In genomic region chr20:5072756-5073153, GRCh38 we compare ENCODE assay signal across 13 cellular contexts. TPM values are rescaled to one million over a fixed set of nuclear protein-coding genes. Genes with fewer than 3 reads are reported as not detected.
DNase-seq lines count a peak whose midpoint lies in the region; ATAC-seq and TF ChIP-seq lines count a peak whose summit lies in the region.
"Had no signal": no experiment of that assay in that cellular context is flagged by ENCODE, and none has a peak within 500 bp of the region (broad histone marks: within the 10 kb centered on the region; RNA-seq: fewer than 3 reads in every experiment).

No MANE protein-coding gene starts in this region.

- POLR2A ChIA-PET in HEK293 (lab: Yijun Ruan, JAX): no interaction called here

- H3K4me1 ChIP-seq in HEK293 (ENCODE audit: control insufficient read depth, insufficient read depth, low read length) (peaks cover 17% of the 10 kb centered on the region), ascending aorta (peaks cover 10 to 12% of the 10 kb centered on the region in 2 donors), left lung (peaks cover 10 to 30% of the 10 kb centered on the region in 2 donors)

- DNase-seq in ascending aorta (ENCODE audit: low spot score in 2 of 2): no peak
- no peak for DNase-seq in left lung
- DNase-seq in T1000 (lab: John Stamatoyannopoulos, UW): no peak
- DNase-seq in ACHN: no peak
- no peak for DNase-seq in SKM-1 (lab: John Stamatoyannopoulos, UW; ENCODE audit: unreplicated experiment)
- no peak for DNase-seq in NCI-H1694 (lab: John Stamatoyannopoulos, UW)
- DNase-seq: activated CD4-positive, alpha-beta T cell treated with anti-CD3 and anti-CD28 coated beads, Interleukin-2, amount 50 U/mL, for 48 hours; activated effector memory CD4-positive, alpha-beta T cell treated with Interleukin-2 at 50 U/mL for 16 hours; NCI-H1436 treated with DMSO at 0.1 percent for 48 hours; NCI-H748 treated with DMSO at 0.1 percent for 48 hours had no signal

- peaks cover 3% of the 10 kb centered on the region for H3K9me3 Mint-ChIP-seq in stimulated activated memory B cell treated with anti-CD40 and anti-IgM and Interleukin-4, amounts not matched to agents 10 μg/mL and 1 μg/mL and 100 μg/mL, for 72 hours

- ATAC-seq in left lung: no peak
- ATAC-seq in stimulated activated memory B cell treated with anti-CD40 and anti-IgM and Interleukin-4, amounts not matched to agents 10 μg/mL and 1 μg/mL and 100 μg/mL, for 72 hours: no peak

- no peaks in the 10 kb centered on the region for H3K27me3 ChIP-seq in ascending aorta
- no peaks in the 10 kb centered on the region for H3K27me3 ChIP-seq in left lung

- H3K36me3 Mint-ChIP-seq in stimulated activated memory B cell treated with anti-CD40 and anti-IgM and Interleukin-4, amounts not matched to agents 10 μg/mL and 1 μg/mL and 100 μg/mL, for 72 hours: no peaks in the 10 kb centered on the region

- H3K4me3 Mint-ChIP-seq in stimulated activated memory B cell treated with anti-CD40 and anti-IgM and Interleukin-4, amounts not matched to agents 10 μg/mL and 1 μg/mL and 100 μg/mL, for 72 hours: no peak overlapping the region

- intact Hi-C loops in ascending aorta (cut with DNase I): no loop called here
- intact Hi-C loops in left lung (cut with DNase I): no loop called here

- CTCF ChIA-PET in HEK293 (lab: Yijun Ruan, JAX): interaction anchor here (0.7 to 1.5 kb wide), 2 partner anchors 28 to 123 kb away, joined by 4 to 9 read pairs; no protein-coding TSS in a partner anchor

- H3K27ac ChIP-seq in HEK293 (ENCODE audit: extremely low read depth, low read depth, low read length) (peak overlapping the region; percentile 25; the same call in 1 of the 2 replicates), ascending aorta (peak overlapping the region; percentile 69 to 80), left lung (peak overlapping the region; percentile 51 to 86)

- no peak overlapping the region for H3K4me3 ChIP-seq in HEK293 (ENCODE audit: low read depth, low read length)
- H3K4me3 ChIP-seq in ascending aorta: no peak overlapping the region
- H3K4me3 ChIP-seq in left lung: no peak overlapping the region
- H3K4me3 ChIP-seq: mucosa of descending colon had no signal

- peaks cover 34% of the 10 kb centered on the region for H3K4me1 Mint-ChIP-seq in stimulated activated memory B cell treated with anti-CD40 and anti-IgM and Interleukin-4, amounts not matched to agents 10 μg/mL and 1 μg/mL and 100 μg/mL, for 72 hours

- H3K36me3 ChIP-seq in HEK293 (ENCODE audit: control insufficient read depth in 2 of 2, insufficient read depth in 1 of 2, low read length in 2 of 2) (no peaks in the 10 kb centered on the region), ascending aorta (no peaks in the 10 kb centered on the region), left lung (no peaks in the 10 kb centered on the region)

- H3K9me3 ChIP-seq in HEK293 (ENCODE audit: control insufficient read depth, insufficient read depth, low read depth, low read length): no peaks in the 10 kb centered on the region
- no peaks in the 10 kb centered on the region for H3K9me3 ChIP-seq in ascending aorta
- no peaks in the 10 kb centered on the region for H3K9me3 ChIP-seq in left lung
- H3K9me3 ChIP-seq: mucosa of descending colon had no signal

- TF ChIP-seq CTCF in HEK293 (tag by site-specific recombination; IDR thresholded peaks at IDR 0.05) (no peak), ascending aorta (IDR thresholded peaks at IDR 0.05) (no peak), left lung (IDR thresholded peaks at IDR 0.05) (no peak)

- in situ Hi-C loops in ACHN (cut with HindIII; ENCODE audit: low pct_ligation_motif_present, low pct_unique_long_range_greater_than_20kb, low sequenced_read_pairs): no loop called here

- H3K27ac Mint-ChIP-seq in stimulated activated memory B cell treated with anti-CD40 and anti-IgM and Interleukin-4, amounts not matched to agents 10 μg/mL and 1 μg/mL and 100 μg/mL, for 72 hours: peak overlapping the region; percentile 66

- no peaks in the 10 kb centered on the region for H3K27me3 Mint-ChIP-seq in stimulated activated memory B cell treated with anti-CD40 and anti-IgM and Interleukin-4, amounts not matched to agents 10 μg/mL and 1 μg/mL and 100 μg/mL, for 72 hours

TF ChIP-seq in HEK293, 187 proteins besides CTCF, POLR2A, EP300 and RAD21:
- TF ChIP-seq, protein P1, sequence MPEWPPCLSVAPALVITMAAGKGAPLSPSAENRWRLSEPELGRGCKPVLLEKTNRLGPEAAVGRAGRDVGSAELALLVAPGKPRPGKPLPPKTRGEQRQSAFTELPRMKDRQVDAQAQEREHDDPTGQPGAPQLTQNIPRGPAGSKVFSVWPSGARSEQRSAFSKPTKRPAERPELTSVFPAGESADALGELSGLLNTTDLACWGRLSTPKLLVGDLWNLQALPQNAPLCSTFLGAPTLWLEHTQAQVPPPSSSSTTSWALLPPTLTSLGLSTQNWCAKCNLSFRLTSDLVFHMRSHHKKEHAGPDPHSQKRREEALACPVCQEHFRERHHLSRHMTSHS (tag by site-specific recombination; IDR thresholded peaks at IDR 0.05): no peak
- TF ChIP-seq ZNF274 (IDR thresholded peaks at IDR 0.05; ENCODE audit: low read length) (no peak), ZNF274 (tag by site-specific recombination; IDR thresholded peaks at IDR 0.05; ENCODE audit: borderline replicate concordance) (no peak), SCRT1 (tag by site-specific recombination; IDR thresholded peaks at IDR 0.05; ENCODE audit: borderline replicate concordance) (no peak), ZNF623 (tag by site-specific recombination; IDR thresholded peaks at IDR 0.05) (no peak), ZNF621 (tag by site-specific recombination; IDR thresholded peaks at IDR 0.05) (no peak), ZNF350 (tag by site-specific recombination; IDR thresholded peaks at IDR 0.05) (no peak), ZNF558 (tag by site-specific recombination; IDR thresholded peaks at IDR 0.05) (no peak)
- TF ChIP-seq, protein P2, sequence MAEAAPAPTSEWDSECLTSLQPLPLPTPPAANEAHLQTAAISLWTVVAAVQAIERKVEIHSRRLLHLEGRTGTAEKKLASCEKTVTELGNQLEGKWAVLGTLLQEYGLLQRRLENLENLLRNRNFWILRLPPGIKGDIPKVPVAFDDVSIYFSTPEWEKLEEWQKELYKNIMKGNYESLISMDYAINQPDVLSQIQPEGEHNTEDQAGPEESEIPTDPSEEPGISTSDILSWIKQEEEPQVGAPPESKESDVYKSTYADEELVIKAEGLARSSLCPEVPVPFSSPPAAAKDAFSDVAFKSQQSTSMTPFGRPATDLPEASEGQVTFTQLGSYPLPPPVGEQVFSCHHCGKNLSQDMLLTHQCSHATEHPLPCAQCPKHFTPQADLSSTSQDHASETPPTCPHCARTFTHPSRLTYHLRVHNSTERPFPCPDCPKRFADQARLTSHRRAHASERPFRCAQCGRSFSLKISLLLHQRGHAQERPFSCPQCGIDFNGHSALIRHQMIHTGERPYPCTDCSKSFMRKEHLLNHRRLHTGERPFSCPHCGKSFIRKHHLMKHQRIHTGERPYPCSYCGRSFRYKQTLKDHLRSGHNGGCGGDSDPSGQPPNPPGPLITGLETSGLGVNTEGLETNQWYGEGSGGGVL (tag by site-specific recombination; IDR thresholded peaks at IDR 0.05): no peak

RNA-seq across cellular contexts. Expression of gene TMEM230, which starts 40.1 kb away (rescaled TPM):
- total RNA-seq in ascending aorta: 114 TPM
- total RNA-seq in left lung: 100 to 1,000 TPM in 1 of 2 donors, 10 to 100 TPM in 1; 98.4 to 112 TPM

RNA-seq across cellular contexts. Expression of gene PCNA, which starts 47.0 kb away (rescaled TPM):
- total RNA-seq in ascending aorta (52.5 TPM), left lung (10 to 100 TPM; 80.4 to 93.9 TPM)

RNA-seq across cellular contexts. Expression of gene CDS2, which starts 54.1 kb away (rescaled TPM):
- 41.4 TPM for total RNA-seq in ascending aorta
- total RNA-seq in left lung: 10 to 100 TPM; 59.6 to 61.0 TPM
